ENCODE assay signal across 18 cellular contexts in genomic region chr20:34205172-34205880, GRCh38. TPM values are rescaled to one million over a fixed set of nuclear protein-coding genes. Genes with fewer than 3 reads are reported as not detected.
DNase-seq lines count a peak whose midpoint lies in the region; ATAC-seq and TF ChIP-seq lines count a peak whose summit lies in the region.
"Not testable (repeated sequence)": the region's sequence is repeated elsewhere in the genome, so short reads cannot be mapped to it uniquely, and the experiment has no call there.
"Had no signal": no experiment of that assay in that cellular context is flagged by ENCODE, and none has a peak within 500 bp of the region (broad histone marks: within the 10 kb centered on the region; RNA-seq: fewer than 3 reads in every experiment).

No MANE protein-coding gene starts in this region.

- not testable (repeated sequence) for H3K9me3 ChIP-seq in CD4-positive, alpha-beta T cell (ENCODE audit: control insufficient read depth, low read length); esophagus muscularis mucosa; smooth muscle cell (replicated peaks; ENCODE audit: low read depth)

- not testable (repeated sequence) for H3K4me1 ChIP-seq in esophagus muscularis mucosa; smooth muscle cell (ENCODE audit: low read depth)

- not testable (repeated sequence) for H3K4me2 ChIP-seq in smooth muscle cell

- peak in 1 of 10 experiments; percentile 5 for DNase-seq in CD4-positive, alpha-beta T cell
- DNase-seq in HT1080 (ENCODE audit: low read depth) (peak; percentile 60), NCI-H2029 (lab: John Stamatoyannopoulos, UW) (peak; percentile 42), SHP77 treated with DMSO at 0.1 percent for 48 hours (lab: John Stamatoyannopoulos, UW) (peak; percentile 10), esophagus muscularis mucosa (ENCODE audit: extremely low spot score) (peak; percentile 21)
- DNase-seq in activated CD4-positive, alpha-beta T cell treated with anti-CD3 and anti-CD28 coated beads for 36 hours, result peak; percentile 50
- DNase-seq in activated T-helper 1 cell treated with anti-CD3 and anti-CD28 coated beads, Interleukin-12 subunit alpha, Interleukin-12 subunit beta, Interleukin-2, Interleukin-4 antibody, amounts not matched to agents 30 ng/mL and 10 ng/mL and 1 ng/mL, durations not matched to agents 14 hours and 24 hours and 36 hours (ENCODE audit: low spot score); smooth muscle cell (lab: John Stamatoyannopoulos, UW; ENCODE audit: unreplicated experiment): not testable (repeated sequence)

- TF ChIP-seq EP300 in esophagus muscularis mucosa (IDR thresholded peaks at IDR 0.05), result not testable (repeated sequence)

- intact Hi-C loops in CD4-positive, alpha-beta T cell (cut with DNase I, micrococcal nuclease); activated CD4-positive, alpha-beta T cell treated with anti-CD3 and anti-CD28 coated beads for 36 hours (cut with DNase I, micrococcal nuclease); activated T-helper 1 cell treated with anti-CD3 and anti-CD28 coated beads, Interleukin-12 subunit alpha, Interleukin-12 subunit beta, Interleukin-2, Interleukin-4 antibody, amounts not matched to agents 30 ng/mL and 10 ng/mL and 1 ng/mL, durations not matched to agents 14 hours and 24 hours and 36 hours (cut with micrococcal nuclease); esophagus muscularis mucosa (cut with DNase I): not testable (repeated sequence)

- TF ChIP-seq POLR2A in esophagus muscularis mucosa (IDR thresholded peaks at IDR 0.05; ENCODE audit: low read depth), result not testable (repeated sequence)

- not testable (repeated sequence) for H3K4me1 Mint-ChIP-seq in CD4-positive, alpha-beta T cell (ENCODE audit: low read depth); activated CD4-positive, alpha-beta T cell treated with anti-CD3 and anti-CD28 coated beads for 36 hours; activated T-helper 1 cell treated with anti-CD3 and anti-CD28 coated beads, Interleukin-12 subunit alpha, Interleukin-12 subunit beta, Interleukin-2, Interleukin-4 antibody, amounts not matched to agents 30 ng/mL and 10 ng/mL and 1 ng/mL, durations not matched to agents 14 hours and 24 hours and 36 hours (ENCODE audit: low read depth)

- H3K27ac ChIP-seq in CD4-positive, alpha-beta T cell (ENCODE audit: low read depth, low read length); esophagus muscularis mucosa (replicated peaks in 1 of 4); smooth muscle cell (ENCODE audit: low read depth): not testable (repeated sequence)

- WGBS in esophagus muscularis mucosa, result 82% methylated on average over 21 of the region's 21 CpGs
- WGBS in smooth muscle cell (ENCODE audit: low lambda C conversion rate), result 85% methylated on average over 21 of the region's 21 CpGs

- not testable (repeated sequence) for H3K9ac ChIP-seq in smooth muscle cell (ENCODE audit: low read depth)

- H3K4me3 Mint-ChIP-seq in CD4-positive, alpha-beta T cell, result peak overlapping the region; percentile 86
- H3K4me3 Mint-ChIP-seq in activated CD4-positive, alpha-beta T cell treated with anti-CD3 and anti-CD28 coated beads for 36 hours, result peak overlapping the region; percentile 69
- peak overlapping the region; percentile 71 for H3K4me3 Mint-ChIP-seq in activated T-helper 1 cell treated with anti-CD3 and anti-CD28 coated beads, Interleukin-12 subunit alpha, Interleukin-12 subunit beta, Interleukin-2, Interleukin-4 antibody, amounts not matched to agents 30 ng/mL and 10 ng/mL and 1 ng/mL, durations not matched to agents 14 hours and 24 hours and 36 hours

- H3F3A ChIP-seq in smooth muscle cell (ENCODE audit: low read depth), result not testable (repeated sequence)

- POLR2A ChIA-PET in CD4-positive, alpha-beta T cell (lab: Charles Lee), result interaction anchor here (0.8 kb wide), 1 partner anchor 473 kb away, joined by 3 read pairs; no protein-coding TSS in a partner anchor
- POLR2A ChIA-PET in activated CD4-positive, alpha-beta T cell treated with anti-CD3 and anti-CD28 coated beads for 36 hours (lab: Charles Lee), result interaction anchor here (0.7 kb wide), 1 partner anchor 131 kb away, joined by 3 read pairs; no protein-coding TSS in a partner anchor

- not testable (repeated sequence) for H3K36me3 Mint-ChIP-seq in CD4-positive, alpha-beta T cell (ENCODE audit: low read depth); activated CD4-positive, alpha-beta T cell treated with anti-CD3 and anti-CD28 coated beads for 36 hours (ENCODE audit: low read depth); activated T-helper 1 cell treated with anti-CD3 and anti-CD28 coated beads, Interleukin-12 subunit alpha, Interleukin-12 subunit beta, Interleukin-2, Interleukin-4 antibody, amounts not matched to agents 30 ng/mL and 10 ng/mL and 1 ng/mL, durations not matched to agents 14 hours and 24 hours and 36 hours (ENCODE audit: low read depth)

- peak; percentile 70 for ATAC-seq in CD4-positive, alpha-beta T cell (ENCODE audit: poor library complexity)
- ATAC-seq in activated CD4-positive, alpha-beta T cell treated with anti-CD3 and anti-CD28 coated beads for 36 hours, result peak; percentile 61

- not testable (repeated sequence) for H4K20me1 ChIP-seq in smooth muscle cell (ENCODE audit: low read depth)

- not testable (repeated sequence) for H3K36me3 ChIP-seq in esophagus muscularis mucosa; smooth muscle cell (ENCODE audit: low read depth)

- H3K27me3 ChIP-seq in CD4-positive, alpha-beta T cell (ENCODE audit: control insufficient read depth, insufficient read depth, low read length); esophagus muscularis mucosa; smooth muscle cell (ENCODE audit: low read depth): not testable (repeated sequence)

- H3K79me2 ChIP-seq in smooth muscle cell (ENCODE audit: low read depth), result not testable (repeated sequence)

- H3K27me3 Mint-ChIP-seq in CD4-positive, alpha-beta T cell; activated CD4-positive, alpha-beta T cell treated with anti-CD3 and anti-CD28 coated beads for 36 hours: not testable (repeated sequence)
- H3K27me3 Mint-ChIP-seq in activated T-helper 1 cell treated with anti-CD3 and anti-CD28 coated beads, Interleukin-12 subunit alpha, Interleukin-12 subunit beta, Interleukin-2, Interleukin-4 antibody, amounts not matched to agents 30 ng/mL and 10 ng/mL and 1 ng/mL, durations not matched to agents 14 hours and 24 hours and 36 hours (ENCODE audit: insufficient read depth), result peaks cover 15% of the 10 kb centered on the region

- H2AFZ ChIP-seq in smooth muscle cell (ENCODE audit: low read depth), result peak overlapping the region; percentile 33

- CTCF ChIA-PET in CD4-positive, alpha-beta T cell (lab: Charles Lee), result not testable (repeated sequence)
- CTCF ChIA-PET in activated CD4-positive, alpha-beta T cell treated with anti-CD3 and anti-CD28 coated beads for 36 hours (lab: Charles Lee), result interaction anchor here (0.6 to 0.7 kb wide), 4 partner anchors 28 to 1683 kb away, joined by 3 to 4 read pairs (median 3); no protein-coding TSS in a partner anchor

- peak overlapping the region; percentile 52 for H3K27ac Mint-ChIP-seq in CD4-positive, alpha-beta T cell
- H3K27ac Mint-ChIP-seq in activated CD4-positive, alpha-beta T cell treated with anti-CD3 and anti-CD28 coated beads for 36 hours; activated T-helper 1 cell treated with anti-CD3 and anti-CD28 coated beads, Interleukin-12 subunit alpha, Interleukin-12 subunit beta, Interleukin-2, Interleukin-4 antibody, amounts not matched to agents 30 ng/mL and 10 ng/mL and 1 ng/mL, durations not matched to agents 14 hours and 24 hours and 36 hours: not testable (repeated sequence)

- not testable (repeated sequence) for TF ChIP-seq CTCF in CD4-positive, alpha-beta T cell (IDR thresholded peaks at IDR 0.05); esophagus muscularis mucosa (IDR thresholded peaks at IDR 0.05); smooth muscle cell (IDR thresholded peaks at IDR 0.05; ENCODE audit: borderline replicate concordance, insufficient read depth, poor library complexity, severe bottlenecking)

- H3K4me3 ChIP-seq in esophagus muscularis mucosa, smooth muscle cell: not testable (repeated sequence)

- not testable (repeated sequence) for H3K9me3 Mint-ChIP-seq in CD4-positive, alpha-beta T cell; activated CD4-positive, alpha-beta T cell treated with anti-CD3 and anti-CD28 coated beads for 36 hours (ENCODE audit: low read depth); activated T-helper 1 cell treated with anti-CD3 and anti-CD28 coated beads, Interleukin-12 subunit alpha, Interleukin-12 subunit beta, Interleukin-2, Interleukin-4 antibody, amounts not matched to agents 30 ng/mL and 10 ng/mL and 1 ng/mL, durations not matched to agents 14 hours and 24 hours and 36 hours

RNA-seq across cellular contexts. Expression of gene ASIP, which starts 35.9 kb away (rescaled TPM):
- total RNA-seq in CD4-positive, alpha-beta T cell, result not detected
- not detected in 2 replicates for total RNA-seq in HT1080 (2014; rRNA removed; shearing (Covaris generic))
- not detected in 2 replicates for polyA plus RNA-seq in HT1080 (2015; cell fraction: cytosol; rRNA removed)
- not detected in 2 replicates for polyA plus RNA-seq in HT1080 (2015; cell fraction: nucleus; rRNA removed)
- total RNA-seq in activated CD4-positive, alpha-beta T cell treated with anti-CD3 and anti-CD28 coated beads for 36 hours, result not detected
- not detected in 2 replicates for total RNA-seq in activated T-helper 1 cell treated with anti-CD3 and anti-CD28 coated beads, Interleukin-12 subunit alpha, Interleukin-12 subunit beta, Interleukin-2, Interleukin-4 antibody, amounts not matched to agents 30 ng/mL and 10 ng/mL and 1 ng/mL, durations not matched to agents 14 hours and 24 hours and 36 hours
- total RNA-seq in esophagus muscularis mucosa, result not detected
- total RNA-seq in smooth muscle cell, result not detected in 2 replicates
- polyA plus RNA-seq in smooth muscle cell, result not detected in 2 replicates
- total RNA-seq: astrocyte, dermis microvascular lymphatic vessel endothelial cell, kidney epithelial cell, lower lobe of right lung, occipital lobe, RPMI7951, thoracic aorta, vagina had no signal
- polyA plus RNA-seq: AG04450, IgD-negative memory B cell had no signal
